12 cellular contexts compared by ENCODE assay signal in genomic region chr3:55329849-55330248, GRCh38.
DNase-seq lines count a peak whose midpoint lies in the region; ATAC-seq and TF ChIP-seq lines count a peak whose summit lies in the region.
"Had no signal": no experiment of that assay in that cellular context is flagged by ENCODE, and none has a peak within 500 bp of the region (broad histone marks: within the 10 kb centered on the region; RNA-seq: fewer than 3 reads in every experiment).

No MANE protein-coding gene starts in this region.

- no peak overlapping the region for H3K4me3 Mint-ChIP-seq in activated naive CD8-positive, alpha-beta T cell treated with anti-CD3 and anti-CD28 coated beads for 36 hours
- H3K4me3 Mint-ChIP-seq: activated naive CD8-positive, alpha-beta T cell treated with anti-CD3 and anti-CD28 coated beads, Interleukin-2, amount 10 ng/mL, durations not matched to agents 7 days and 5 days had no signal

- H3K27ac Mint-ChIP-seq in activated naive CD8-positive, alpha-beta T cell treated with anti-CD3 and anti-CD28 coated beads for 36 hours, result no peak overlapping the region
- H3K27ac Mint-ChIP-seq: activated naive CD8-positive, alpha-beta T cell treated with anti-CD3 and anti-CD28 coated beads, Interleukin-2, amount 10 ng/mL, durations not matched to agents 7 days and 5 days had no signal

- no peaks in the 10 kb centered on the region for H3K36me3 Mint-ChIP-seq in activated naive CD8-positive, alpha-beta T cell treated with anti-CD3 and anti-CD28 coated beads for 36 hours
- H3K36me3 Mint-ChIP-seq: activated naive CD8-positive, alpha-beta T cell treated with anti-CD3 and anti-CD28 coated beads, Interleukin-2, amount 10 ng/mL, durations not matched to agents 7 days and 5 days had no signal

- H3K27me3 ChIP-seq in BJ (ENCODE audit: control insufficient read depth, insufficient read depth, low read length) (no peaks in the 10 kb centered on the region), BE2C (no peaks in the 10 kb centered on the region)
- H3K27me3 ChIP-seq: pancreas had no signal

- POLR2A ChIA-PET in BJ (lab: Charles Lee), result interaction anchor here (0.9 to 1.5 kb wide), 5 partner anchors 12 to 160 kb away, joined by 3 to 16 read pairs (median 4); no protein-coding TSS in a partner anchor

- peak; percentile 83 for ATAC-seq in omental fat pad (ENCODE audit: low FRiP score)
- ATAC-seq: GM12878 had no signal

- no peaks in the 10 kb centered on the region for H3K9me3 ChIP-seq in BE2C
- H3K9me3 ChIP-seq: pancreas had no signal

- peak; percentile 83 for DNase-seq in BJ (ENCODE audit: low read depth)
- DNase-seq in NCI-H226, result peak; percentile 87
- peak; percentile 68 for DNase-seq in epithelial cell of proximal tubule (ENCODE audit: low read depth)
- DNase-seq in omental fat pad (ENCODE audit: low spot score), result no peak
- no peak for DNase-seq in activated naive CD8-positive, alpha-beta T cell treated with anti-CD3 and anti-CD28 coated beads for 36 hours
- no peak for DNase-seq in NCI-H446 treated with DMSO at 0.1 percent for 48 hours (lab: John Stamatoyannopoulos, UW)
- no peak for DNase-seq in stimulated activated CD4-positive, alpha-beta T cell treated with anti-CD3 and anti-CD28 coated beads, Interleukin-4, amount 100 ng/mL, for 4 hours
- no peak for DNase-seq in BE2C
- DNase-seq: activated naive CD8-positive, alpha-beta T cell treated with anti-CD3 and anti-CD28 coated beads, Interleukin-2, amount 10 ng/mL, durations not matched to agents 7 days and 5 days; pancreas; T-helper 2 cell had no signal

- no peaks in the 10 kb centered on the region for H3K4me1 ChIP-seq in BE2C
- H3K4me1 ChIP-seq: pancreas had no signal

- no peaks in the 10 kb centered on the region for H3K4me1 Mint-ChIP-seq in activated naive CD8-positive, alpha-beta T cell treated with anti-CD3 and anti-CD28 coated beads for 36 hours
- H3K4me1 Mint-ChIP-seq: activated naive CD8-positive, alpha-beta T cell treated with anti-CD3 and anti-CD28 coated beads, Interleukin-2, amount 10 ng/mL, durations not matched to agents 7 days and 5 days had no signal

- no peak overlapping the region for H3K4me3 ChIP-seq in BJ (ENCODE audit: low read depth, low read length)
- H3K4me3 ChIP-seq in epithelial cell of proximal tubule (ENCODE audit: low read depth, low read length), result no peak overlapping the region
- H3K4me3 ChIP-seq in BE2C (ENCODE audit: low read depth, low read length), result no peak overlapping the region
- H3K4me3 ChIP-seq: GM12878, pancreas had no signal

- no peaks in the 10 kb centered on the region for H3K9me3 Mint-ChIP-seq in activated naive CD8-positive, alpha-beta T cell treated with anti-CD3 and anti-CD28 coated beads for 36 hours

- H3K36me3 ChIP-seq in BJ (ENCODE audit: control insufficient read depth, insufficient read depth, low read length), result no peaks in the 10 kb centered on the region
- H3K36me3 ChIP-seq in BE2C, result no peaks in the 10 kb centered on the region
- H3K36me3 ChIP-seq: pancreas had no signal

- CTCF ChIA-PET in BJ (lab: Yijun Ruan, JAX), result interaction anchor here (1.5 kb wide), 1 partner anchor 46 kb away, joined by 4 read pairs; no protein-coding TSS in a partner anchor

- peaks cover 3% of the 10 kb centered on the region for H3K27me3 Mint-ChIP-seq in activated naive CD8-positive, alpha-beta T cell treated with anti-CD3 and anti-CD28 coated beads for 36 hours
- H3K27me3 Mint-ChIP-seq: activated naive CD8-positive, alpha-beta T cell treated with anti-CD3 and anti-CD28 coated beads, Interleukin-2, amount 10 ng/mL, durations not matched to agents 7 days and 5 days had no signal

- TF ChIP-seq CTCF in BJ (IDR thresholded peaks at IDR 0.05; ENCODE audit: insufficient read depth, low read depth, low read length), result no peak
- TF ChIP-seq CTCF in epithelial cell of proximal tubule (conservative IDR thresholded peaks at IDR 0.05; ENCODE audit: low read depth, low read length), result no peak
- TF ChIP-seq CTCF in omental fat pad (IDR thresholded peaks at IDR 0.05), result no peak
- TF ChIP-seq CTCF in BE2C (IDR thresholded peaks at IDR 0.05; ENCODE audit: low read depth, low read length), result no peak

Comparison
In these comparisons a context has a peak if more than half of its experiments do, and no peak if none do; other contexts are left out.
1. DNase-seq: peak in BJ (single experiment), NCI-H226 (single experiment) and epithelial cell of proximal tubule (single experiment); none in omental fat pad (single experiment), activated naive CD8-positive, alpha-beta T cell treated with anti-CD3 and anti-CD28 coated beads for 36 hours (single experiment), NCI-H446 treated with DMSO at 0.1 percent for 48 hours (single experiment), stimulated activated CD4-positive, alpha-beta T cell treated with anti-CD3 and anti-CD28 coated beads, Interleukin-4, amount 100 ng/mL, for 4 hours (0 of 2) and BE2C (single experiment).